In the genomic region with DNA sequence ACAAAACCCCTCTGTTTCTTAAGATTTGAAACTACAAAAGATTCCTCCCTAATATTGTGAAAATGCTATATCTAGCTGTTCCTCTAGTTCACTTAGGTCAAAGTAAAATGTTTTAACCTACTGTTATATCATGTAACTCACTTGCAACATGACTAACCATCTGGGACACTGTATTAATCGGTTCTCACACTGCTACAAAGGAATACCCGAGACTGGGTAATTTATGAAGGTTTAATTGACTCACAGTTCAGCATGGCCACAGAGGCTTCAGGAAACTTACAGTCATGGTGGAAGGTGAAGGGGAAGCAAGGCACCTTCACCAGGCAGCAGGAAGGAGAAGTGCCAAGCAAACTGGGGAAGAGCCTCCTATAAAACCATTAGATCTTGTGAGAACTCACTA, we compare ENCODE assay signal across 27 cellular contexts. TPM values are rescaled to one million over a fixed set of nuclear protein-coding genes. Genes with fewer than 3 reads are reported as not detected.
A peak's percentile ranks its signal among the peaks of the same experiment; 100 is the strongest.
DNase-seq lines count a peak whose midpoint lies in the region; ATAC-seq and TF ChIP-seq lines count a peak whose summit lies in the region.
"Had no signal": no experiment of that assay in that cellular context is flagged by ENCODE, and none has a peak within 500 bp of the region (broad histone marks: within the 10 kb centered on the region; RNA-seq: fewer than 3 reads in every experiment).

No MANE protein-coding gene starts in this region.

- H3K4me1 ChIP-seq in CD4-positive, CD25-positive, alpha-beta regulatory T cell (ENCODE audit: control insufficient read depth, insufficient read depth, low read length, poor library complexity, severe bottlenecking) = no peaks in the 10 kb centered on the region
- H3K4me1 ChIP-seq in right cardiac atrium (ENCODE audit: control insufficient read depth, insufficient read depth, low read length) (no peaks in the 10 kb centered on the region), right atrium auricular region (no peaks in the 10 kb centered on the region), testis (no peaks in the 10 kb centered on the region)
- H3K4me1 ChIP-seq: colonic mucosa, right lobe of liver, spleen, tibial nerve had no signal

- no peaks in the 10 kb centered on the region for H3K9me3 ChIP-seq in CD4-positive, CD25-positive, alpha-beta regulatory T cell (ENCODE audit: control insufficient read depth in 2 of 2, low read length in 2 of 2)
- H3K9me3 ChIP-seq in right cardiac atrium (ENCODE audit: control insufficient read depth, low read length) (no peaks in the 10 kb centered on the region), right atrium auricular region (no peaks in the 10 kb centered on the region), testis (no peaks in the 10 kb centered on the region)
- H3K9me3 ChIP-seq: colonic mucosa, spleen, tibial nerve had no signal

- no peak overlapping the region for H3K4me3 Mint-ChIP-seq in activated CD4-positive, alpha-beta T cell treated with anti-CD3 and anti-CD28 coated beads for 36 hours
- H3K4me3 Mint-ChIP-seq in CD4-positive, CD25-positive, alpha-beta regulatory T cell = no peak overlapping the region
- H3K4me3 Mint-ChIP-seq: activated CD4-positive, alpha-beta memory T cell treated with anti-CD3 and anti-CD28 coated beads, Interleukin-2, amount 10 ng/mL, durations not matched to agents 7 days and 5 days; activated naive CD8-positive, alpha-beta T cell treated with anti-CD3 and anti-CD28 coated beads, Interleukin-2, amount 10 ng/mL, durations not matched to agents 7 days and 5 days; CD14-positive monocyte; IgD-negative memory B cell; T-cell had no signal

- H3K27me3 Mint-ChIP-seq in activated CD4-positive, alpha-beta T cell treated with anti-CD3 and anti-CD28 coated beads for 36 hours = no peaks in the 10 kb centered on the region
- no peaks in the 10 kb centered on the region for H3K27me3 Mint-ChIP-seq in CD4-positive, CD25-positive, alpha-beta regulatory T cell
- H3K27me3 Mint-ChIP-seq: activated CD4-positive, alpha-beta memory T cell treated with anti-CD3 and anti-CD28 coated beads, Interleukin-2, amount 10 ng/mL, durations not matched to agents 7 days and 5 days; activated naive CD8-positive, alpha-beta T cell treated with anti-CD3 and anti-CD28 coated beads, Interleukin-2, amount 10 ng/mL, durations not matched to agents 7 days and 5 days; IgD-negative memory B cell; T-cell had no signal

- peaks cover 73% of the 10 kb centered on the region for H3K36me3 ChIP-seq in CD4-positive, CD25-positive, alpha-beta regulatory T cell (ENCODE audit: control insufficient read depth, insufficient read depth, low read length)
- H3K36me3 ChIP-seq in right atrium auricular region (peaks cover 39% of the 10 kb centered on the region), testis (ENCODE audit: low read depth, missing control alignments) (no peaks in the 10 kb centered on the region)
- H3K36me3 ChIP-seq: colonic mucosa had no signal

- peaks cover 6% of the 10 kb centered on the region for H3K4me1 Mint-ChIP-seq in activated CD4-positive, alpha-beta T cell treated with anti-CD3 and anti-CD28 coated beads for 36 hours
- peaks cover 0 to 9% (median 3%) of the 10 kb centered on the region in 4 donors for H3K4me1 Mint-ChIP-seq in CD4-positive, CD25-positive, alpha-beta regulatory T cell
- H3K4me1 Mint-ChIP-seq: CD14-positive monocyte, IgD-negative memory B cell had no signal

- H3K27me3 ChIP-seq in CD4-positive, CD25-positive, alpha-beta regulatory T cell (ENCODE audit: control insufficient read depth, insufficient read depth, low read length) = no peaks in the 10 kb centered on the region
- H3K27me3 ChIP-seq in right cardiac atrium (ENCODE audit: control insufficient read depth, insufficient read depth) (no peaks in the 10 kb centered on the region), right atrium auricular region (no peaks in the 10 kb centered on the region), testis (no peaks in the 10 kb centered on the region)
- H3K27me3 ChIP-seq: colonic mucosa, right lobe of liver, spleen, tibial nerve had no signal

- intact Hi-C loops in activated CD4-positive, alpha-beta T cell treated with anti-CD3 and anti-CD28 coated beads for 36 hours (cut with DNase I, micrococcal nuclease) = no loop called here
- intact Hi-C loops in right cardiac atrium (cut with DNase I) (no loop called here), testis (cut with DNase I; ENCODE audit: low total_unique reads) (no loop called here)

- no peaks in the 10 kb centered on the region for H3K9me3 Mint-ChIP-seq in activated CD4-positive, alpha-beta T cell treated with anti-CD3 and anti-CD28 coated beads for 36 hours (ENCODE audit: low read depth)
- H3K9me3 Mint-ChIP-seq in CD4-positive, CD25-positive, alpha-beta regulatory T cell = no peaks in the 10 kb centered on the region
- H3K9me3 Mint-ChIP-seq: activated CD4-positive, alpha-beta memory T cell treated with anti-CD3 and anti-CD28 coated beads, Interleukin-2, amount 10 ng/mL, durations not matched to agents 7 days and 5 days; activated naive CD8-positive, alpha-beta T cell treated with anti-CD3 and anti-CD28 coated beads, Interleukin-2, amount 10 ng/mL, durations not matched to agents 7 days and 5 days; T-cell had no signal

- 96% methylated on average over 2 of the region's 2 CpGs for WGBS in right cardiac atrium
- WGBS in testis, 2 donors = 88 to 92% methylated on average over 2 of the region's 2 CpGs

- H3K27ac ChIP-seq in CD4-positive, CD25-positive, alpha-beta regulatory T cell (ENCODE audit: insufficient read depth, low read length, poor library complexity, severe bottlenecking) = no peak overlapping the region
- H3K27ac ChIP-seq in right cardiac atrium (ENCODE audit: low read length) = no peak overlapping the region
- H3K27ac ChIP-seq in right atrium auricular region = no peak overlapping the region
- H3K27ac ChIP-seq in testis = no peak overlapping the region
- H3K27ac ChIP-seq: colonic mucosa, right lobe of liver, spleen, tibial nerve had no signal

- ATAC-seq in activated CD4-positive, alpha-beta T cell treated with anti-CD3 and anti-CD28 coated beads for 36 hours = peak; percentile 76
- no peak for ATAC-seq in CD4-positive, CD25-positive, alpha-beta regulatory T cell (ENCODE audit: low read depth in 2 of 2)
- no peak for ATAC-seq in right cardiac atrium
- ATAC-seq: right lobe of liver, T-cell had no signal

- no peak for TF ChIP-seq POLR2A in testis (IDR thresholded peaks at IDR 0.05)

- H3K36me3 Mint-ChIP-seq in activated CD4-positive, alpha-beta T cell treated with anti-CD3 and anti-CD28 coated beads for 36 hours (ENCODE audit: low read depth) = peaks cover 51% of the 10 kb centered on the region
- H3K36me3 Mint-ChIP-seq in CD4-positive, CD25-positive, alpha-beta regulatory T cell = peaks cover 29% of the 10 kb centered on the region

- POLR2A ChIA-PET in activated CD4-positive, alpha-beta T cell treated with anti-CD3 and anti-CD28 coated beads for 36 hours (lab: Charles Lee) = no interaction called here

- H3K27ac Mint-ChIP-seq in activated CD4-positive, alpha-beta T cell treated with anti-CD3 and anti-CD28 coated beads for 36 hours = peak overlapping the region; percentile 66
- H3K27ac Mint-ChIP-seq in CD4-positive, CD25-positive, alpha-beta regulatory T cell = peak overlapping the region; percentile 20 to 78 (median 59)
- H3K27ac Mint-ChIP-seq: activated CD4-positive, alpha-beta memory T cell treated with anti-CD3 and anti-CD28 coated beads, Interleukin-2, amount 10 ng/mL, durations not matched to agents 7 days and 5 days; activated naive CD8-positive, alpha-beta T cell treated with anti-CD3 and anti-CD28 coated beads, Interleukin-2, amount 10 ng/mL, durations not matched to agents 7 days and 5 days; IgD-negative memory B cell; T-cell had no signal

- in situ Hi-C loops in KBM-7 (cut with MboI; ENCODE audit: low pct_unique_long_range_greater_than_20kb, low sequenced_read_pairs) = no loop called here

- no peak for DNase-seq in activated CD4-positive, alpha-beta T cell treated with anti-CD3 and anti-CD28 coated beads for 36 hours
- no peak for DNase-seq in activated CD4-positive, alpha-beta T cell treated with anti-CD3 and anti-CD28 coated beads for 48 hours
- no peak for DNase-seq in CD4-positive, CD25-positive, alpha-beta regulatory T cell
- DNase-seq in KBM-7 = peak; percentile 8
- peak; percentile 9 for DNase-seq in left kidney (ENCODE audit: low read depth, low spot score)
- DNase-seq in right cardiac atrium = no peak
- no peak for DNase-seq in right atrium auricular region (ENCODE audit: low spot score)
- no peak for DNase-seq in testis
- DNase-seq: activated CD4-positive, alpha-beta memory T cell treated with anti-CD3 and anti-CD28 coated beads, Interleukin-2, amount 10 ng/mL, durations not matched to agents 7 days and 5 days; activated naive CD8-positive, alpha-beta T cell treated with anti-CD3 and anti-CD28 coated beads, Interleukin-2, amount 10 ng/mL, durations not matched to agents 7 days and 5 days; colonic mucosa; effector CD4-positive, alpha-beta T cell; GOT3; hypothalamus; mammary epithelial cell; NCI-H2081; NCI-H2227 treated with DMSO at 0.1 percent for 48 hours; NCI-H526; NK-92 treated with Interleukin-12 subunit alpha and Interleukin-12 subunit beta, amount 100 ng/mL, for 24 hours; posterior cingulate gyrus; right lobe of liver; spleen; stimulated activated CD4-positive, alpha-beta T cell treated with anti-CD3 and anti-CD28 coated beads, Interleukin-2, amount 100 ng/mL, for 24 hours; T-cell had no signal

- no peak overlapping the region for H3K4me3 ChIP-seq in CD4-positive, CD25-positive, alpha-beta regulatory T cell (ENCODE audit: low read depth, low read length)
- H3K4me3 ChIP-seq in right cardiac atrium (ENCODE audit: low read length) = no peak overlapping the region
- H3K4me3 ChIP-seq in right atrium auricular region = no peak overlapping the region
- no peak overlapping the region for H3K4me3 ChIP-seq in testis
- H3K4me3 ChIP-seq: colonic mucosa, right lobe of liver, spleen, tibial nerve had no signal

- TF ChIP-seq CTCF in right atrium auricular region (IDR thresholded peaks at IDR 0.05) (no peak), testis (IDR thresholded peaks at IDR 0.05) (no peak)

- CTCF ChIA-PET in activated CD4-positive, alpha-beta T cell treated with anti-CD3 and anti-CD28 coated beads for 36 hours (lab: Charles Lee) = interaction anchor here (0.6 to 1.1 kb wide), 4 partner anchors 13 to 153 kb away, joined by 3 to 4 read pairs (median 4); no protein-coding TSS in a partner anchor

RNA-seq across cellular contexts. Expression of gene DIMT1, which starts 34.7 kb away (rescaled TPM):
- 10 to 100 TPM; 38.9 to 52.2 TPM for total RNA-seq in activated CD4-positive, alpha-beta T cell treated with anti-CD3 and anti-CD28 coated beads for 36 hours
- total RNA-seq in CD4-positive, CD25-positive, alpha-beta regulatory T cell = 15.8 TPM
- 10 to 100 TPM; 44.3 to 57.2 (median 49.2) TPM for polyA plus RNA-seq in CD4-positive, CD25-positive, alpha-beta regulatory T cell
- 10 to 100 TPM; 16.9 to 25.1 (median 20.0) TPM for total RNA-seq in right cardiac atrium
- 12.7 TPM for polyA plus RNA-seq in right cardiac atrium
- 10 to 100 TPM; 23.0 to 25.1 TPM for total RNA-seq in right atrium auricular region
- total RNA-seq in testis = 10 to 100 TPM; 19.3 to 22.5 TPM
- 20.3 TPM for polyA plus RNA-seq in testis (ENCODE audit: insufficient read depth, low read depth, low replicate concordance)

RNA-seq across cellular contexts. Expression of gene IPO11, which starts 43.5 kb away (rescaled TPM):
- total RNA-seq in activated CD4-positive, alpha-beta T cell treated with anti-CD3 and anti-CD28 coated beads for 36 hours = 10 to 100 TPM; 57.2 to 69.9 TPM
- total RNA-seq in CD4-positive, CD25-positive, alpha-beta regulatory T cell = 23.3 TPM
- polyA plus RNA-seq in CD4-positive, CD25-positive, alpha-beta regulatory T cell = 1 to 10 TPM; 3.7 to 9.5 (median 5.5) TPM
- total RNA-seq in right cardiac atrium (10 to 100 TPM; 28.4 to 37.4 (median 32.9) TPM), right atrium auricular region (10 to 100 TPM; 19.2 to 24.6 TPM), testis (10 to 100 TPM; 67.3 to 74.5 TPM)
- polyA plus RNA-seq in right cardiac atrium (10.2 TPM), testis (ENCODE audit: insufficient read depth, low read depth, low replicate concordance) (50.3 TPM)

Comparison
In these comparisons a context has a peak if more than half of its experiments do, and no peak if none do; other contexts are left out.
1. DNase-seq: peak in KBM-7 (single experiment) and left kidney (single experiment); none in activated CD4-positive, alpha-beta T cell treated with anti-CD3 and anti-CD28 coated beads for 36 hours (single experiment), activated CD4-positive, alpha-beta T cell treated with anti-CD3 and anti-CD28 coated beads for 48 hours (single experiment), CD4-positive, CD25-positive, alpha-beta regulatory T cell (0 of 3), right cardiac atrium (0 of 3), right atrium auricular region (single experiment) and testis (single experiment).